Comparison of ENCODE assay signal across 17 cellular contexts in genomic region chr14:32512348-32512747, GRCh38.
"Had no signal": no experiment of that assay in that cellular context is flagged by ENCODE, and none has a peak within 500 bp of the region (broad histone marks: within the 10 kb centered on the region; RNA-seq: fewer than 3 reads in every experiment).

No MANE protein-coding gene starts in this region.

- H3K27ac Mint-ChIP-seq: activated B cell treated with CpG ODN at 0.5 μM for 24 hours; activated CD4-positive, alpha-beta T cell treated with anti-CD3 and anti-CD28 coated beads, Interleukin-2, amount 10 ng/mL, durations not matched to agents 7 days and 5 days; activated naive CD4-positive, alpha-beta T cell treated with anti-CD3 and anti-CD28 coated beads for 36 hours; activated T-helper 17 cell treated with anti-CD3 and anti-CD28 coated beads, Interleukin-2, amount 50 U/mL, for 72 hours; dendritic cell treated with granulocyte-macrophage colony-stimulating factor and Interleukin-4, amounts not matched to agents 40 ng/mL and 50 ng/mL, for 4 days; natural killer cell treated with Interleukin-12 subunit alpha and Interleukin-12 subunit beta and Interleukin-15 and Interleukin-18, amount 100 ng/mL, for 72 hours; stimulated activated effector memory CD8-positive, alpha-beta T cell treated with anti-CD3 and anti-CD28 coated beads, Interleukin-12 subunit alpha, Interleukin-12 subunit beta, amount 100 ng/mL, for 72 hours had no signal

- H3K9me3 ChIP-seq: mucosa of descending colon had no signal

- ATAC-seq: activated T-helper 17 cell treated with anti-CD3 and anti-CD28 coated beads, Interleukin-2, amount 50 U/mL, for 72 hours; mucosa of descending colon; natural killer cell treated with Interleukin-12 subunit alpha and Interleukin-12 subunit beta and Interleukin-15 and Interleukin-18, amount 100 ng/mL, for 72 hours; stimulated activated effector memory CD8-positive, alpha-beta T cell treated with anti-CD3 and anti-CD28 coated beads, Interleukin-12 subunit alpha, Interleukin-12 subunit beta, amount 100 ng/mL, for 72 hours had no signal

- DNase-seq: activated B cell treated with CpG ODN at 0.5 μM for 24 hours; activated CD4-positive, alpha-beta T cell treated with anti-CD3 and anti-CD28 coated beads, Interleukin-2, amount 10 ng/mL, durations not matched to agents 7 days and 5 days; activated naive CD4-positive, alpha-beta T cell treated with anti-CD3 and anti-CD28 coated beads for 36 hours; activated T-cell treated with anti-CD3 and anti-CD28 coated beads for 4 hours; hippocampal formation; kidney glomerular epithelial cell; mucosa of descending colon; occipital lobe; SHP77; small intestine; T-helper 2 cell had no signal

- H3K4me1 Mint-ChIP-seq: activated B cell treated with CpG ODN at 0.5 μM for 24 hours; activated CD4-positive, alpha-beta T cell treated with anti-CD3 and anti-CD28 coated beads, Interleukin-2, amount 10 ng/mL, durations not matched to agents 7 days and 5 days; activated T-helper 17 cell treated with anti-CD3 and anti-CD28 coated beads, Interleukin-2, amount 50 U/mL, for 72 hours; central memory CD8-positive, alpha-beta T cell; stimulated activated effector memory CD8-positive, alpha-beta T cell treated with anti-CD3 and anti-CD28 coated beads, Interleukin-12 subunit alpha, Interleukin-12 subunit beta, amount 100 ng/mL, for 72 hours had no signal

- H3K36me3 Mint-ChIP-seq: natural killer cell treated with Interleukin-12 subunit alpha and Interleukin-12 subunit beta and Interleukin-15 and Interleukin-18, amount 100 ng/mL, for 72 hours; stimulated activated effector memory CD8-positive, alpha-beta T cell treated with anti-CD3 and anti-CD28 coated beads, Interleukin-12 subunit alpha, Interleukin-12 subunit beta, amount 100 ng/mL, for 72 hours; type B pancreatic cell had no signal

- H3K27me3 Mint-ChIP-seq: central memory CD8-positive, alpha-beta T cell; dendritic cell treated with granulocyte-macrophage colony-stimulating factor and Interleukin-4, amounts not matched to agents 40 ng/mL and 50 ng/mL, for 4 days; natural killer cell treated with Interleukin-12 subunit alpha and Interleukin-12 subunit beta and Interleukin-15 and Interleukin-18, amount 100 ng/mL, for 72 hours; type B pancreatic cell had no signal

- H3K4me3 ChIP-seq: mucosa of descending colon had no signal

- H3K9me3 Mint-ChIP-seq: activated B cell treated with CpG ODN at 0.5 μM for 24 hours; activated CD4-positive, alpha-beta T cell treated with anti-CD3 and anti-CD28 coated beads, Interleukin-2, amount 10 ng/mL, durations not matched to agents 7 days and 5 days; activated naive CD4-positive, alpha-beta T cell treated with anti-CD3 and anti-CD28 coated beads for 36 hours; activated T-helper 17 cell treated with anti-CD3 and anti-CD28 coated beads, Interleukin-2, amount 50 U/mL, for 72 hours; central memory CD8-positive, alpha-beta T cell; dendritic cell treated with granulocyte-macrophage colony-stimulating factor and Interleukin-4, amounts not matched to agents 40 ng/mL and 50 ng/mL, for 4 days; natural killer cell treated with Interleukin-12 subunit alpha and Interleukin-12 subunit beta and Interleukin-15 and Interleukin-18, amount 100 ng/mL, for 72 hours; stimulated activated effector memory CD8-positive, alpha-beta T cell treated with anti-CD3 and anti-CD28 coated beads, Interleukin-12 subunit alpha, Interleukin-12 subunit beta, amount 100 ng/mL, for 72 hours had no signal

- H3K4me3 Mint-ChIP-seq: activated B cell treated with CpG ODN at 0.5 μM for 24 hours; activated CD4-positive, alpha-beta T cell treated with anti-CD3 and anti-CD28 coated beads, Interleukin-2, amount 10 ng/mL, durations not matched to agents 7 days and 5 days; activated naive CD4-positive, alpha-beta T cell treated with anti-CD3 and anti-CD28 coated beads for 36 hours; activated T-helper 17 cell treated with anti-CD3 and anti-CD28 coated beads, Interleukin-2, amount 50 U/mL, for 72 hours; central memory CD8-positive, alpha-beta T cell; dendritic cell treated with granulocyte-macrophage colony-stimulating factor and Interleukin-4, amounts not matched to agents 40 ng/mL and 50 ng/mL, for 4 days; natural killer cell treated with Interleukin-12 subunit alpha and Interleukin-12 subunit beta and Interleukin-15 and Interleukin-18, amount 100 ng/mL, for 72 hours; stimulated activated effector memory CD8-positive, alpha-beta T cell treated with anti-CD3 and anti-CD28 coated beads, Interleukin-12 subunit alpha, Interleukin-12 subunit beta, amount 100 ng/mL, for 72 hours; type B pancreatic cell had no signal
